ENCODE assay signal across 8 cellular contexts in genomic region chr1:7218210-7218832, GRCh38.
A peak's percentile ranks its signal among the peaks of the same experiment; 100 is the strongest.
DNase-seq lines count a peak whose midpoint lies in the region; ATAC-seq and TF ChIP-seq lines count a peak whose summit lies in the region.

No MANE protein-coding gene starts in this region.

- H3K4me1 ChIP-seq in cardiac muscle cell (ENCODE audit: low read depth) (no peaks in the 10 kb centered on the region), fibroblast of lung (ENCODE audit: control insufficient read depth, extremely low read depth, insufficient read depth, low read length) (peaks cover 3% of the 10 kb centered on the region), psoas muscle (no peaks in the 10 kb centered on the region)

- H3K27me3 ChIP-seq in cardiac muscle cell (no peaks in the 10 kb centered on the region), fibroblast of lung (ENCODE audit: control insufficient read depth, insufficient read depth, low read length) (no peaks in the 10 kb centered on the region), psoas muscle (ENCODE audit: insufficient read depth in 3 of 3, low read length in 2 of 3) (peaks cover 0 to 3% (median 0%) of the 10 kb centered on the region in 3 donors)

- H3K27ac ChIP-seq in cardiac muscle cell, result no peak overlapping the region
- no peak overlapping the region for H3K27ac ChIP-seq in fibroblast of lung (ENCODE audit: insufficient read depth, low read length)
- H3K27ac ChIP-seq in psoas muscle, result no peak overlapping the region

- intact Hi-C loops in cardiac septum (cut with DNase I) (loop anchor here (10.0 kb wide), 1 partner anchor 324 kb away; no protein-coding TSS in a partner anchor), psoas muscle (cut with DNase I) (loop anchor here (2.0 to 10.0 kb wide), 5 partner anchors 144 to 498 kb away; no protein-coding TSS in a partner anchor)

- no peak overlapping the region for H3K9ac ChIP-seq in fibroblast of lung (ENCODE audit: insufficient read depth, low read length)

- H4K20me1 ChIP-seq in fibroblast of lung (ENCODE audit: control insufficient read depth, extremely low read depth, insufficient read depth, low read length), result no peaks in the 10 kb centered on the region

- TF ChIP-seq CTCF in cardiac muscle cell (IDR thresholded peaks at IDR 0.05; ENCODE audit: low read depth, low read length), result peak; percentile 70
- TF ChIP-seq CTCF in fibroblast of lung (conservative IDR thresholded peaks at IDR 0.05 in 1 of 2, IDR thresholded peaks at IDR 0.05 in 1 of 2; ENCODE audit: low read depth in 1 of 2, low read length in 2 of 2), result peak; percentile 85 to 86
- peak; percentile 81 for TF ChIP-seq CTCF in psoas muscle (IDR thresholded peaks at IDR 0.05)

- no peak overlapping the region for H3K4me2 ChIP-seq in fibroblast of lung (ENCODE audit: extremely low read depth, insufficient read depth, low read length)

- H3K9me3 ChIP-seq in cardiac muscle cell (ENCODE audit: low read depth), result no peaks in the 10 kb centered on the region
- no peaks in the 10 kb centered on the region for H3K9me3 ChIP-seq in fibroblast of lung (ENCODE audit: control insufficient read depth, insufficient read depth, low read depth, low read length)
- no peaks in the 10 kb centered on the region for H3K9me3 ChIP-seq in psoas muscle

- H3K36me3 ChIP-seq in cardiac muscle cell, result no peaks in the 10 kb centered on the region
- H3K36me3 ChIP-seq in fibroblast of lung (ENCODE audit: control insufficient read depth, insufficient read depth, low read length), result no peaks in the 10 kb centered on the region
- H3K36me3 ChIP-seq in psoas muscle (ENCODE audit: insufficient read depth in 1 of 2, low read depth in 1 of 2), result no peaks in the 10 kb centered on the region

- DNase-seq in cardiac muscle cell (ENCODE audit: low read depth in 1 of 2, low spot score in 1 of 2) (peak; percentile 50 to 60), cardiac septum (ENCODE audit: low spot score) (no peak), MV-4-11 (lab: John Stamatoyannopoulos, UW) (peak; percentile 9), SK-N-DZ (ENCODE audit: low spot score) (peak; percentile 60), fibroblast of lung (ENCODE audit: low read depth in 2 of 2) (peak; percentile 27 to 67), psoas muscle (no peak), GOT3 (lab: John Stamatoyannopoulos, UW) (no peak)

- 26 to 29% (median 27%) methylated on average over 9 of the region's 9 CpGs for WGBS in psoas muscle, 3 donors

- H2AFZ ChIP-seq in fibroblast of lung (ENCODE audit: low read length), result no peak overlapping the region

- H3K4me3 ChIP-seq in cardiac muscle cell, result no peak overlapping the region
- H3K4me3 ChIP-seq in fibroblast of lung (replicated peaks in 1 of 4; ENCODE audit: control extremely low read depth in 1 of 4, insufficient read depth in 1 of 4, low read depth in 3 of 4, low read length in 4 of 4), result no peak overlapping the region
- H3K4me3 ChIP-seq in psoas muscle, result no peak overlapping the region

- ATAC-seq in psoas muscle (peak in 1 of 4 donors; percentile 69), GM21528 (IDR thresholded peaks at IDR 0.05; ENCODE audit: low FRiP score, unreplicated experiment) (no peak)

- no peaks in the 10 kb centered on the region for H3K79me2 ChIP-seq in fibroblast of lung (ENCODE audit: control insufficient read depth, insufficient read depth, low read length)

Comparison
In these comparisons a context has a peak if more than half of its experiments do, and no peak if none do; other contexts are left out.
1. DNase-seq: peak in cardiac muscle cell (2 of 2), MV-4-11 (single experiment), SK-N-DZ (single experiment) and fibroblast of lung (2 of 2); none in cardiac septum (single experiment), psoas muscle (0 of 2) and GOT3 (single experiment).
2. Peak in every context shown above with its lines, with median percentiles within 50 percentile points of each other: CTCF ChIP-seq.